1 cellular context compared by ENCODE assay signal in the genomic region with DNA sequence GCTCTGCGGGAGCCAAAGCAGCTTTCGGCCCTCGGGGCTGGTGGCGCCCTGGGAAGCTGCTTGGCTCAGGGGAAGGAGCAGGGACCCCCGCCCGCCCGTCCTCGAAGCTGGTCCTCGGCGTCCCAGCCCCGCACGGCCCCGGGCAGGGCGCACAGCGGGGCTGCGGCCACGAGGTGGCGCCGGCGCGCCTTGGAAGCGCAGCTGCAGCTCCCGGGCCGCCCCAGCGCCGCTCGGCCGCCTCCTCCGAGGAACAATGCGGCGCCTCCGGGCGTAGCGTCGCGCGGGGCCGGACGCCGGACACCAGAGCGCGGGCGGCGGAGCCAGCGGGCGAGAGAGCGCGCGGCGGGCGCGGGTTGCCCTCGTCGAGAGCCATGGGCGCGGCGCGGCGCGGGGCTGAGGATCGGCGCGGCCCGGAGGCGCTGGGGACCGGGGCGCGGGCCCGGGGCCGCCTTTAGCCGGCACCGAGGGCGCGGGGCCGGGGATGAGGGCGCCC.
TF ChIP-seq lines count a peak whose summit lies in the region.

A gene with protein sequence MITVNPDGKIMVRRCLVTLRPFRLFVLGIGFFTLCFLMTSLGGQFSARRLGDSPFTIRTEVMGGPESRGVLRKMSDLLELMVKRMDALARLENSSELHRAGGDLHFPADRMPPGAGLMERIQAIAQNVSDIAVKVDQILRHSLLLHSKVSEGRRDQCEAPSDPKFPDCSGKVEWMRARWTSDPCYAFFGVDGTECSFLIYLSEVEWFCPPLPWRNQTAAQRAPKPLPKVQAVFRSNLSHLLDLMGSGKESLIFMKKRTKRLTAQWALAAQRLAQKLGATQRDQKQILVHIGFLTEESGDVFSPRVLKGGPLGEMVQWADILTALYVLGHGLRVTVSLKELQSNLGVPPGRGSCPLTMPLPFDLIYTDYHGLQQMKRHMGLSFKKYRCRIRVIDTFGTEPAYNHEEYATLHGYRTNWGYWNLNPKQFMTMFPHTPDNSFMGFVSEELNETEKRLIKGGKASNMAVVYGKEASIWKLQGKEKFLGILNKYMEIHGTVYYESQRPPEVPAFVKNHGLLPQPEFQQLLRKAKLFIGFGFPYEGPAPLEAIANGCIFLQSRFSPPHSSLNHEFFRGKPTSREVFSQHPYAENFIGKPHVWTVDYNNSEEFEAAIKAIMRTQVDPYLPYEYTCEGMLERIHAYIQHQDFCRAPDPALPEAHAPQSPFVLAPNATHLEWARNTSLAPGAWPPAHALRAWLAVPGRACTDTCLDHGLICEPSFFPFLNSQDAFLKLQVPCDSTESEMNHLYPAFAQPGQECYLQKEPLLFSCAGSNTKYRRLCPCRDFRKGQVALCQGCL (plus strand): TSS at position 229 of the 493 bp plus-strand sequence. CDS start 626 bp downstream, outside the sequence.

TF ChIP-seq in WTC11, 78 proteins besides CTCF, POLR2A, EP300 and RAD21 (continued from another document):
- TF ChIP-seq, protein P1, sequence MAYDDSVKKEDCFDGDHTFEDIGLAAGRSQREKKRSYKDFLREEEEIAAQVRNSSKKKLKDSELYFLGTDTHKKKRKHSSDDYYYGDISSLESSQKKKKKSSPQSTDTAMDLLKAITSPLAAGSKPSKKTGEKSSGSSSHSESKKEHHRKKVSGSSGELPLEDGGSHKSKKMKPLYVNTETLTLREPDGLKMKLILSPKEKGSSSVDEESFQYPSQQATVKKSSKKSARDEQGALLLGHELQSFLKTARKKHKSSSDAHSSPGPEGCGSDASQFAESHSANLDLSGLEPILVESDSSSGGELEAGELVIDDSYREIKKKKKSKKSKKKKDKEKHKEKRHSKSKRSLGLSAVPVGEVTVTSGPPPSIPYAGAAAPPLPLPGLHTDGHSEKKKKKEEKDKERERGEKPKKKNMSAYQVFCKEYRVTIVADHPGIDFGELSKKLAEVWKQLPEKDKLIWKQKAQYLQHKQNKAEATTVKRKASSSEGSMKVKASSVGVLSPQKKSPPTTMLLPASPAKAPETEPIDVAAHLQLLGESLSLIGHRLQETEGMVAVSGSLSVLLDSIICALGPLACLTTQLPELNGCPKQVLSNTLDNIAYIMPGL (CRISPR knock-in tag; IDR thresholded peaks at IDR 0.05): peak; percentile 47; the same call in 1 of the 2 replicates
- TF ChIP-seq, protein P2, sequence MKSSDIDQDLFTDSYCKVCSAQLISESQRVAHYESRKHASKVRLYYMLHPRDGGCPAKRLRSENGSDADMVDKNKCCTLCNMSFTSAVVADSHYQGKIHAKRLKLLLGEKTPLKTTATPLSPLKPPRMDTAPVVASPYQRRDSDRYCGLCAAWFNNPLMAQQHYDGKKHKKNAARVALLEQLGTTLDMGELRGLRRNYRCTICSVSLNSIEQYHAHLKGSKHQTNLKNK (CRISPR knock-in tag; IDR thresholded peaks at IDR 0.05): no peak
- TF ChIP-seq, protein P3, sequence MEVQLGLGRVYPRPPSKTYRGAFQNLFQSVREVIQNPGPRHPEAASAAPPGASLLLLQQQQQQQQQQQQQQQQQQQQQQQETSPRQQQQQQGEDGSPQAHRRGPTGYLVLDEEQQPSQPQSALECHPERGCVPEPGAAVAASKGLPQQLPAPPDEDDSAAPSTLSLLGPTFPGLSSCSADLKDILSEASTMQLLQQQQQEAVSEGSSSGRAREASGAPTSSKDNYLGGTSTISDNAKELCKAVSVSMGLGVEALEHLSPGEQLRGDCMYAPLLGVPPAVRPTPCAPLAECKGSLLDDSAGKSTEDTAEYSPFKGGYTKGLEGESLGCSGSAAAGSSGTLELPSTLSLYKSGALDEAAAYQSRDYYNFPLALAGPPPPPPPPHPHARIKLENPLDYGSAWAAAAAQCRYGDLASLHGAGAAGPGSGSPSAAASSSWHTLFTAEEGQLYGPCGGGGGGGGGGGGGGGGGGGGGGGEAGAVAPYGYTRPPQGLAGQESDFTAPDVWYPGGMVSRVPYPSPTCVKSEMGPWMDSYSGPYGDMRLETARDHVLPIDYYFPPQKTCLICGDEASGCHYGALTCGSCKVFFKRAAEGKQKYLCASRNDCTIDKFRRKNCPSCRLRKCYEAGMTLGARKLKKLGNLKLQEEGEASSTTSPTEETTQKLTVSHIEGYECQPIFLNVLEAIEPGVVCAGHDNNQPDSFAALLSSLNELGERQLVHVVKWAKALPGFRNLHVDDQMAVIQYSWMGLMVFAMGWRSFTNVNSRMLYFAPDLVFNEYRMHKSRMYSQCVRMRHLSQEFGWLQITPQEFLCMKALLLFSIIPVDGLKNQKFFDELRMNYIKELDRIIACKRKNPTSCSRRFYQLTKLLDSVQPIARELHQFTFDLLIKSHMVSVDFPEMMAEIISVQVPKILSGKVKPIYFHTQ (CRISPR knock-in tag; IDR thresholded peaks at IDR 0.05): no peak
- peak; percentile 56; the same call in 1 of the 2 replicates for TF ChIP-seq CREM (CRISPR knock-in tag; IDR thresholded peaks at IDR 0.05)
